Comparison of ENCODE assay signal across 8 cellular contexts in the genomic region with DNA sequence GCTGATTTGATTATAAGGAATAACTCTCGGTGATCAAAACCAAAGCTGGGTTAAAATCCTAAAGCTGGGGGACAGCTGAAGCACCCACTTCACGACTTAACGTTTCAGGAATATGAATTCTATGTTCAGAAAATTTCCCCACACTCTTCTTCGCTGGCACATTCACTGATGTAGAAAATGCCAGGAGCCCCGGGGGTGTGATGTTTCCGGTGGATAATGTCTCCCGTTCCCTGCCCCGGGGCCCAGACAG.
DNase-seq lines count a peak whose midpoint lies in the region; ATAC-seq and TF ChIP-seq lines count a peak whose summit lies in the region.

No MANE protein-coding gene starts in this region.

- H3K4me3 ChIP-seq in GM06990 (replicated peaks; ENCODE audit: low read depth, low read length) = peak overlapping the region; percentile 48
- peak overlapping the region; percentile 47 to 56 (median 52) for H3K4me3 ChIP-seq in Peyer's patch
- H3K4me3 ChIP-seq in psoas muscle = peak overlapping the region; percentile 82

- ATAC-seq in psoas muscle (peak; percentile 17 to 51 (median 25)), HG02884 (IDR thresholded peaks at IDR 0.05; ENCODE audit: unreplicated experiment) (no peak), HG03460 (IDR thresholded peaks at IDR 0.05; ENCODE audit: unreplicated experiment) (no peak)

- no peak for TF ChIP-seq POLR2A in Peyer's patch (IDR thresholded peaks at IDR 0.05)

- TF ChIP-seq CTCF in GM06990 (IDR thresholded peaks at IDR 0.05; ENCODE audit: insufficient read depth, low read length, poor library complexity, severe bottlenecking) (no peak), Peyer's patch (IDR thresholded peaks at IDR 0.05) (no peak), psoas muscle (IDR thresholded peaks at IDR 0.05) (no peak)

- H3K27ac ChIP-seq in Peyer's patch (peak overlapping the region in 2 of 4 donors; percentile 52 to 69), psoas muscle (peak overlapping the region; percentile 82)

- H3K9me3 ChIP-seq in Peyer's patch = no peaks in the 10 kb centered on the region
- no peaks in the 10 kb centered on the region for H3K9me3 ChIP-seq in psoas muscle

- H3K4me1 ChIP-seq in Peyer's patch (no peaks in the 10 kb centered on the region), psoas muscle (peaks cover 9% of the 10 kb centered on the region)

- WGBS in psoas muscle, 3 donors = 1 to 5% (median 4%) methylated on average over 8 of the region's 8 CpGs

- H3K36me3 ChIP-seq in GM06990 (ENCODE audit: control insufficient read depth, insufficient read depth, low read length) = no peaks in the 10 kb centered on the region
- no peaks in the 10 kb centered on the region for H3K36me3 ChIP-seq in Peyer's patch
- no peaks in the 10 kb centered on the region for H3K36me3 ChIP-seq in psoas muscle (ENCODE audit: insufficient read depth in 1 of 2, low read depth in 1 of 2)

- H3K27me3 ChIP-seq in GM06990 (replicated peaks; ENCODE audit: control insufficient read depth, insufficient read depth, low read length) (peaks cover 5% of the 10 kb centered on the region), Peyer's patch (no peaks in the 10 kb centered on the region), psoas muscle (ENCODE audit: insufficient read depth in 3 of 3, low read length in 2 of 3) (no peaks in the 10 kb centered on the region)

- intact Hi-C loops in head of caudate nucleus (cut with DNase I) (no loop called here), psoas muscle (cut with DNase I) (loop anchor here in 1 of 2 donors (2.0 kb wide), 1 partner anchor 193 kb away; no protein-coding TSS in a partner anchor)

- peak; percentile 3 for DNase-seq in GM06990 (ENCODE audit: extremely low read depth, insufficient read length)
- peak in 1 of 3 donors; percentile 36 for DNase-seq in Peyer's patch
- peak in 22 of 42 donors; percentile 15 to 73 (median 42) for DNase-seq in head of caudate nucleus
- peak; percentile 36 to 54 for DNase-seq in psoas muscle
- no peak for DNase-seq in D341Med (ENCODE audit: low spot score)
- DNase-seq in SKM-1 (lab: John Stamatoyannopoulos, UW; ENCODE audit: unreplicated experiment) = no peak

Comparison
In these comparisons a context has a peak if more than half of its experiments do, and no peak if none do; other contexts are left out.
1. DNase-seq: peak in GM06990 (single experiment), head of caudate nucleus (22 of 42) and psoas muscle (2 of 2); none in D341Med (single experiment) and SKM-1 (single experiment).
2. ATAC-seq: peak in psoas muscle (4 of 4); none in HG02884 (single experiment) and HG03460 (single experiment).
3. Peak in every context shown above with its lines, with median percentiles within 50 percentile points of each other: H3K4me3 ChIP-seq.